ENCODE assay signal across 10 cellular contexts in the genomic region with DNA sequence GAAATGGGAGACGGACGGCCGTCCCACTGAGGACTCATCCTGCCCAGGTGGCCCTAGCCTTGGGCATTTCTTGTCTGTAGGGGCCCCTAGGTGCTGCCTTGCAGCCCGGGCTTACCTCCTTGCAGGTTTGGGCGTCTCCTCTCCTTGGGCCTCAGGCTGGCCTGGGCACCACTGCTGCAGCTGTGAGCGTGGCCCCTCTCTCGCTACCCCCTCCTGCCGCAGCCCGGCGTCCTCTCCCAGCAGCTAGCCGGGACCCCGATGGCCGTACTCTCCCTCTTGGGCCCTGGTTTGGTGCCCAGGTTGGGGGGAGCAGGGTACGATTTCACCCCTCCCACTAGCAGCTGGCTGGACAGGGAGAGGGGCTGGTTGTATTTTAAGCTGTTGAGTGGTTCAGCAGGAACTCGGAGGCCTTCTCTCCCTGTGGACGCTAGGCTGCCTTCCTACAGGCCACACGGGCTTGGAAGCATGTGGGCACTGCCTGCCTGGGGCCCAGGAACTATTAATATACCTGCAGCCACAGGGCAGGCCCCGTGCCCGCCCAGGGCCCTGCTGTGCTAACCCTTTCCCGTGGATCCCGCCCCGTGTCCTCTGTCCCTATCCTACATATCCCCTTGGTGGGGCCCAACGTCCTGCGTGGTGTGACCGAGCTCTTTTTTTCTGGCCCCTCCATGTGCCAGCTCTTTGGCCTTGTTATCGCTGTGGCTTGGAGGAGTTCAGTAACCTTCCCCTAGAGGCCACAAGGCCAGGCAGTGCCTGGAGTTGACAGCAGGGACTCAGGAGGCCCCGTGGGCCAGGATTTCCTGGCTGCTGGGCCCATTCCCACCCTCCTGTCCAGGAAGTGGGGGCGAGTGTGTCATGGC. TPM values are rescaled to one million over a fixed set of nuclear protein-coding genes. Genes with fewer than 3 reads are reported as not detected.
DNase-seq lines count a peak whose midpoint lies in the region; ATAC-seq and TF ChIP-seq lines count a peak whose summit lies in the region.
"Had no signal": no experiment of that assay in that cellular context is flagged by ENCODE, and none has a peak within 500 bp of the region (broad histone marks: within the 10 kb centered on the region; RNA-seq: fewer than 3 reads in every experiment).

No MANE protein-coding gene starts in this region.

- H3K27me3 ChIP-seq in HUES64 (ENCODE audit: insufficient read depth, low read length) (no peaks in the 10 kb centered on the region), right atrium auricular region (no peaks in the 10 kb centered on the region)

- H3K27ac ChIP-seq in HUES64 (ENCODE audit: low read depth, low read length) (0 out of 2 replicates have a peak overlapping the region, but pooled peaks have one; percentile 33), right atrium auricular region (peak overlapping the region; percentile 91 to 95), skin epidermis (peak overlapping the region in 15 of 21 experiments; percentile 2 to 80 (median 71))

- H3K9me3 ChIP-seq in HUES64 (ENCODE audit: insufficient read depth, low read depth, low read length): no peaks in the 10 kb centered on the region
- no peaks in the 10 kb centered on the region for H3K9me3 ChIP-seq in right atrium auricular region

- H3K9me3 Mint-ChIP-seq in activated T-helper 1 cell treated with anti-CD3 and anti-CD28 coated beads, Interleukin-12 subunit alpha, Interleukin-12 subunit beta, Interleukin-2, Interleukin-4 antibody, amounts not matched to agents 30 ng/mL and 10 ng/mL and 1 ng/mL, durations not matched to agents 14 hours and 24 hours and 36 hours: no peaks in the 10 kb centered on the region

- no peak overlapping the region for H3K4me3 Mint-ChIP-seq in activated T-helper 1 cell treated with anti-CD3 and anti-CD28 coated beads, Interleukin-12 subunit alpha, Interleukin-12 subunit beta, Interleukin-2, Interleukin-4 antibody, amounts not matched to agents 30 ng/mL and 10 ng/mL and 1 ng/mL, durations not matched to agents 14 hours and 24 hours and 36 hours

- intact Hi-C loops in activated T-helper 1 cell treated with anti-CD3 and anti-CD28 coated beads, Interleukin-12 subunit alpha, Interleukin-12 subunit beta, Interleukin-2, Interleukin-4 antibody, amounts not matched to agents 30 ng/mL and 10 ng/mL and 1 ng/mL, durations not matched to agents 14 hours and 24 hours and 36 hours (cut with micrococcal nuclease): loop anchor here (5.0 kb wide), 1 partner anchor 127 kb away; no protein-coding TSS in a partner anchor

- H3K4me1 ChIP-seq in HUES64 (ENCODE audit: insufficient read depth, low read length) (peaks cover 41% of the 10 kb centered on the region), right atrium auricular region (peaks cover 0 to 69% of the 10 kb centered on the region in 2 donors)

- H3K36me3 ChIP-seq in HUES64 (ENCODE audit: insufficient read depth, low read length): peaks cover 9% of the 10 kb centered on the region; the same call in 1 of the 2 replicates
- H3K36me3 ChIP-seq in right atrium auricular region: peaks cover 2% of the 10 kb centered on the region

- peaks cover 5% of the 10 kb centered on the region for H3K36me3 Mint-ChIP-seq in activated T-helper 1 cell treated with anti-CD3 and anti-CD28 coated beads, Interleukin-12 subunit alpha, Interleukin-12 subunit beta, Interleukin-2, Interleukin-4 antibody, amounts not matched to agents 30 ng/mL and 10 ng/mL and 1 ng/mL, durations not matched to agents 14 hours and 24 hours and 36 hours (ENCODE audit: low read depth)

- peak overlapping the region; percentile 48 for H3K27ac Mint-ChIP-seq in activated T-helper 1 cell treated with anti-CD3 and anti-CD28 coated beads, Interleukin-12 subunit alpha, Interleukin-12 subunit beta, Interleukin-2, Interleukin-4 antibody, amounts not matched to agents 30 ng/mL and 10 ng/mL and 1 ng/mL, durations not matched to agents 14 hours and 24 hours and 36 hours

- no peak for ATAC-seq in HG03432 (IDR thresholded peaks at IDR 0.05; ENCODE audit: unreplicated experiment)

- WGBS in HUES64: 88% methylated on average over 27 of the region's 28 CpGs

- H3K4me3 ChIP-seq in HUES64 (ENCODE audit: low read length) (no peak overlapping the region), right atrium auricular region (no peak overlapping the region), skin epidermis (no peak overlapping the region)

- DNase-seq in activated T-helper 1 cell treated with anti-CD3 and anti-CD28 coated beads, Interleukin-12 subunit alpha, Interleukin-12 subunit beta, Interleukin-2, Interleukin-4 antibody, amounts not matched to agents 30 ng/mL and 10 ng/mL and 1 ng/mL, durations not matched to agents 14 hours and 24 hours and 36 hours (ENCODE audit: low spot score): no peak
- DNase-seq in right atrium auricular region (ENCODE audit: low spot score) (no peak), amniotic stem cell (lab: John Stamatoyannopoulos, UW) (no peak), kidney tubule cell (ENCODE audit: low spot score) (no peak)
- DNase-seq: DMS53; NK-92 treated with Interleukin-12 subunit alpha and Interleukin-12 subunit beta, amount 100 ng/mL, for 24 hours; small intestine had no signal

- 0 out of 2 replicates have a peak overlapping the region, but pooled peaks have one; percentile 1 for H3K9ac ChIP-seq in HUES64 (ENCODE audit: low read depth, low read length)

- peaks cover 16% of the 10 kb centered on the region for H3K4me1 Mint-ChIP-seq in activated T-helper 1 cell treated with anti-CD3 and anti-CD28 coated beads, Interleukin-12 subunit alpha, Interleukin-12 subunit beta, Interleukin-2, Interleukin-4 antibody, amounts not matched to agents 30 ng/mL and 10 ng/mL and 1 ng/mL, durations not matched to agents 14 hours and 24 hours and 36 hours (ENCODE audit: low read depth)

- no peak for TF ChIP-seq CTCF in right atrium auricular region (IDR thresholded peaks at IDR 0.05)

- no peaks in the 10 kb centered on the region for H3K27me3 Mint-ChIP-seq in activated T-helper 1 cell treated with anti-CD3 and anti-CD28 coated beads, Interleukin-12 subunit alpha, Interleukin-12 subunit beta, Interleukin-2, Interleukin-4 antibody, amounts not matched to agents 30 ng/mL and 10 ng/mL and 1 ng/mL, durations not matched to agents 14 hours and 24 hours and 36 hours (ENCODE audit: insufficient read depth)

RNA-seq across cellular contexts. Expression of a gene that starts 11.7 kb away (rescaled TPM):
- 132 TPM for polyA plus RNA-seq in HUES64 (2013, experiment 1 of 2)
- polyA plus RNA-seq in HUES64 (2013, experiment 2 of 2): 143 TPM
- 131 and 133 TPM in 2 replicates for total RNA-seq in activated T-helper 1 cell treated with anti-CD3 and anti-CD28 coated beads, Interleukin-12 subunit alpha, Interleukin-12 subunit beta, Interleukin-2, Interleukin-4 antibody, amounts not matched to agents 30 ng/mL and 10 ng/mL and 1 ng/mL, durations not matched to agents 14 hours and 24 hours and 36 hours
- total RNA-seq in right atrium auricular region: 100 to 1,000 TPM; 593 to 729 TPM

RNA-seq across cellular contexts. Expression of a gene that starts 22.7 kb away (rescaled TPM):
- polyA plus RNA-seq in HUES64 (2013, experiment 1 of 2): not detected
- not detected for polyA plus RNA-seq in HUES64 (2013, experiment 2 of 2)
- 0.13 TPM in 1 of 2 replicates, not detected in the other for total RNA-seq in activated T-helper 1 cell treated with anti-CD3 and anti-CD28 coated beads, Interleukin-12 subunit alpha, Interleukin-12 subunit beta, Interleukin-2, Interleukin-4 antibody, amounts not matched to agents 30 ng/mL and 10 ng/mL and 1 ng/mL, durations not matched to agents 14 hours and 24 hours and 36 hours
- not detected for total RNA-seq in right atrium auricular region

RNA-seq across cellular contexts. Expression of a gene that starts 30.8 kb away (rescaled TPM):
- polyA plus RNA-seq in HUES64 (2013, experiment 1 of 2): 87.7 TPM
- polyA plus RNA-seq in HUES64 (2013, experiment 2 of 2): 95.2 TPM
- total RNA-seq in activated T-helper 1 cell treated with anti-CD3 and anti-CD28 coated beads, Interleukin-12 subunit alpha, Interleukin-12 subunit beta, Interleukin-2, Interleukin-4 antibody, amounts not matched to agents 30 ng/mL and 10 ng/mL and 1 ng/mL, durations not matched to agents 14 hours and 24 hours and 36 hours: 110 and 120 TPM in 2 replicates
- 10 to 100 TPM; 60.3 to 63.9 TPM for total RNA-seq in right atrium auricular region

RNA-seq across cellular contexts. Expression of a gene that starts 41.9 kb away (rescaled TPM):
- 51.3 TPM for polyA plus RNA-seq in HUES64 (2013, experiment 1 of 2)
- polyA plus RNA-seq in HUES64 (2013, experiment 2 of 2): 46.2 TPM
- 104 and 120 TPM in 2 replicates for total RNA-seq in activated T-helper 1 cell treated with anti-CD3 and anti-CD28 coated beads, Interleukin-12 subunit alpha, Interleukin-12 subunit beta, Interleukin-2, Interleukin-4 antibody, amounts not matched to agents 30 ng/mL and 10 ng/mL and 1 ng/mL, durations not matched to agents 14 hours and 24 hours and 36 hours
- total RNA-seq in right atrium auricular region: 10 to 100 TPM; 36.5 to 52.9 TPM

Comparison
In these comparisons a context has a peak if more than half of its experiments do, and no peak if none do; other contexts are left out.
1. H3K27ac ChIP-seq: peak in every context shown above with its lines; median percentile 93 in right atrium auricular region; 71 in skin epidermis; 33 in HUES64.